ENCODE assay signal across 1 cellular context in genomic region chr3:42055291-42055690, GRCh38.
TF ChIP-seq lines count a peak whose summit lies in the region.

No MANE protein-coding gene starts in this region.

TF ChIP-seq in HepG2, 621 proteins besides CTCF, POLR2A, EP300 and RAD21 (continued from another document and continues in another):
- TF ChIP-seq, protein P1, sequence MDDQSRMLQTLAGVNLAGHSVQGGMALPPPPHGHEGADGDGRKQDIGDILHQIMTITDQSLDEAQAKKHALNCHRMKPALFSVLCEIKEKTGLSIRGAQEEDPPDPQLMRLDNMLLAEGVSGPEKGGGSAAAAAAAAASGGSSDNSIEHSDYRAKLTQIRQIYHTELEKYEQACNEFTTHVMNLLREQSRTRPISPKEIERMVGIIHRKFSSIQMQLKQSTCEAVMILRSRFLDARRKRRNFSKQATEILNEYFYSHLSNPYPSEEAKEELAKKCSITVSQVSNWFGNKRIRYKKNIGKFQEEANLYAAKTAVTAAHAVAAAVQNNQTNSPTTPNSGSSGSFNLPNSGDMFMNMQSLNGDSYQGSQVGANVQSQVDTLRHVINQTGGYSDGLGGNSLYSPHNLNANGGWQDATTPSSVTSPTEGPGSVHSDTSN (CRISPR knock-in tag; IDR thresholded peaks at IDR 0.05; ENCODE audit: borderline replicate concordance) = no peak
- TF ChIP-seq SMAD3 (CRISPR knock-in tag; IDR thresholded peaks at IDR 0.05) = 0 out of 2 replicates have a peak, but pooled peaks have one; percentile 27
- TF ChIP-seq CBFB (CRISPR knock-in tag; IDR thresholded peaks at IDR 0.05) = no peak
- no peak for TF ChIP-seq ZNF276 (CRISPR knock-in tag; IDR thresholded peaks at IDR 0.05; ENCODE audit: low read depth)
- TF ChIP-seq, protein P2, sequence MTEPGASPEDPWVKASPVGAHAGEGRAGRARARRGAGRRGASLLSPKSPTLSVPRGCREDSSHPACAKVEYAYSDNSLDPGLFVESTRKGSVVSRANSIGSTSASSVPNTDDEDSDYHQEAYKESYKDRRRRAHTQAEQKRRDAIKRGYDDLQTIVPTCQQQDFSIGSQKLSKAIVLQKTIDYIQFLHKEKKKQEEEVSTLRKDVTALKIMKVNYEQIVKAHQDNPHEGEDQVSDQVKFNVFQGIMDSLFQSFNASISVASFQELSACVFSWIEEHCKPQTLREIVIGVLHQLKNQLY (CRISPR knock-in tag; IDR thresholded peaks at IDR 0.05) = no peak
- TF ChIP-seq STAG1 (CRISPR knock-in tag; IDR thresholded peaks at IDR 0.05) = no peak
- peak; percentile 72 for TF ChIP-seq HDAC2 (CRISPR knock-in tag; IDR thresholded peaks at IDR 0.05)
- TF ChIP-seq, protein P3, sequence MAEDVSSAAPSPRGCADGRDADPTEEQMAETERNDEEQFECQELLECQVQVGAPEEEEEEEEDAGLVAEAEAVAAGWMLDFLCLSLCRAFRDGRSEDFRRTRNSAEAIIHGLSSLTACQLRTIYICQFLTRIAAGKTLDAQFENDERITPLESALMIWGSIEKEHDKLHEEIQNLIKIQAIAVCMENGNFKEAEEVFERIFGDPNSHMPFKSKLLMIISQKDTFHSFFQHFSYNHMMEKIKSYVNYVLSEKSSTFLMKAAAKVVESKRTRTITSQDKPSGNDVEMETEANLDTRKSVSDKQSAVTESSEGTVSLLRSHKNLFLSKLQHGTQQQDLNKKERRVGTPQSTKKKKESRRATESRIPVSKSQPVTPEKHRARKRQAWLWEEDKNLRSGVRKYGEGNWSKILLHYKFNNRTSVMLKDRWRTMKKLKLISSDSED (CRISPR knock-in tag; IDR thresholded peaks at IDR 0.05) = no peak
- no peak for TF ChIP-seq SRSF4 (IDR thresholded peaks at IDR 0.05; ENCODE audit: low read depth, low read length, poor library complexity, severe bottlenecking)
- TF ChIP-seq, protein P4, sequence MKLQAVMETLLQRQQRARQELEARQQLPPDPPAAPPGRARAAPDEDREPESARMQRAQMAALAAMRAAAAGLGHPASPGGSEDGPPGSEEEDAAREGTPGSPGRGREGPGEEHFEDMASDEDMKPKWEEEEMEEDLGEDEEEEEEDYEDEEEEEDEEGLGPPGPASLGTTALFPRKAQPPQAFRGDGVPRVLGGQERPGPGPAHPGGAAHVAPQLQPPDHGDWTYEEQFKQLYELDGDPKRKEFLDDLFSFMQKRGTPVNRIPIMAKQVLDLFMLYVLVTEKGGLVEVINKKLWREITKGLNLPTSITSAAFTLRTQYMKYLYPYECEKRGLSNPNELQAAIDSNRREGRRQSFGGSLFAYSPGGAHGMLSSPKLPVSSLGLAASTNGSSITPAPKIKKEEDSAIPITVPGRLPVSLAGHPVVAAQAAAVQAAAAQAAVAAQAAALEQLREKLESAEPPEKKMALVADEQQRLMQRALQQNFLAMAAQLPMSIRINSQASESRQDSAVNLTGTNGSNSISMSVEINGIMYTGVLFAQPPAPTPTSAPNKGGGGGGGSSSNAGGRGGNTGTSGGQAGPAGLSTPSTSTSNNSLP (IDR thresholded peaks at IDR 0.05; ENCODE audit: low read depth, low read length) = peak; percentile 72
- no peak for TF ChIP-seq KLF12 (CRISPR knock-in tag; IDR thresholded peaks at IDR 0.05; ENCODE audit: borderline replicate concordance)
- no peak for TF ChIP-seq ZNF619 (CRISPR knock-in tag; IDR thresholded peaks at IDR 0.05)
- TF ChIP-seq ZNF788 (CRISPR knock-in tag; IDR thresholded peaks at IDR 0.05; ENCODE audit: borderline replicate concordance) = no peak
- TF ChIP-seq JDP2 (CRISPR knock-in tag; IDR thresholded peaks at IDR 0.05; ENCODE audit: borderline replicate concordance) = no peak
- TF ChIP-seq ATRX (CRISPR knock-in tag; IDR thresholded peaks at IDR 0.05; ENCODE audit: borderline replicate concordance) = no peak
- TF ChIP-seq SALL1 (CRISPR knock-in tag; IDR thresholded peaks at IDR 0.05) = peak; percentile 90
- TF ChIP-seq ZNF329 (CRISPR knock-in tag; IDR thresholded peaks at IDR 0.05; ENCODE audit: low read depth) = no peak
- no peak for TF ChIP-seq ZNF569 (CRISPR knock-in tag; IDR thresholded peaks at IDR 0.05; ENCODE audit: borderline replicate concordance)
- TF ChIP-seq PRPF4 (IDR thresholded peaks at IDR 0.05; ENCODE audit: low read depth, low read length, poor library complexity, severe bottlenecking) = no peak
- 0 out of 2 replicates have a peak, but pooled peaks have one; percentile 32 for TF ChIP-seq HDAC1 (CRISPR knock-in tag; IDR thresholded peaks at IDR 0.05)
- no peak for TF ChIP-seq ZNF430 (CRISPR knock-in tag; IDR thresholded peaks at IDR 0.05)
- TF ChIP-seq SRSF9 (IDR thresholded peaks at IDR 0.05; ENCODE audit: borderline replicate concordance, insufficient read depth, low read depth, low read length, poor library complexity, severe bottlenecking) = no peak
- TF ChIP-seq, protein P5, sequence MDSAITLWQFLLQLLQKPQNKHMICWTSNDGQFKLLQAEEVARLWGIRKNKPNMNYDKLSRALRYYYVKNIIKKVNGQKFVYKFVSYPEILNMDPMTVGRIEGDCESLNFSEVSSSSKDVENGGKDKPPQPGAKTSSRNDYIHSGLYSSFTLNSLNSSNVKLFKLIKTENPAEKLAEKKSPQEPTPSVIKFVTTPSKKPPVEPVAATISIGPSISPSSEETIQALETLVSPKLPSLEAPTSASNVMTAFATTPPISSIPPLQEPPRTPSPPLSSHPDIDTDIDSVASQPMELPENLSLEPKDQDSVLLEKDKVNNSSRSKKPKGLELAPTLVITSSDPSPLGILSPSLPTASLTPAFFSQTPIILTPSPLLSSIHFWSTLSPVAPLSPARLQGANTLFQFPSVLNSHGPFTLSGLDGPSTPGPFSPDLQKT (CRISPR knock-in tag; IDR thresholded peaks at IDR 0.05; ENCODE audit: borderline replicate concordance) = no peak
- TF ChIP-seq ZNF354B (CRISPR knock-in tag; IDR thresholded peaks at IDR 0.05) = no peak
- TF ChIP-seq, protein P6, sequence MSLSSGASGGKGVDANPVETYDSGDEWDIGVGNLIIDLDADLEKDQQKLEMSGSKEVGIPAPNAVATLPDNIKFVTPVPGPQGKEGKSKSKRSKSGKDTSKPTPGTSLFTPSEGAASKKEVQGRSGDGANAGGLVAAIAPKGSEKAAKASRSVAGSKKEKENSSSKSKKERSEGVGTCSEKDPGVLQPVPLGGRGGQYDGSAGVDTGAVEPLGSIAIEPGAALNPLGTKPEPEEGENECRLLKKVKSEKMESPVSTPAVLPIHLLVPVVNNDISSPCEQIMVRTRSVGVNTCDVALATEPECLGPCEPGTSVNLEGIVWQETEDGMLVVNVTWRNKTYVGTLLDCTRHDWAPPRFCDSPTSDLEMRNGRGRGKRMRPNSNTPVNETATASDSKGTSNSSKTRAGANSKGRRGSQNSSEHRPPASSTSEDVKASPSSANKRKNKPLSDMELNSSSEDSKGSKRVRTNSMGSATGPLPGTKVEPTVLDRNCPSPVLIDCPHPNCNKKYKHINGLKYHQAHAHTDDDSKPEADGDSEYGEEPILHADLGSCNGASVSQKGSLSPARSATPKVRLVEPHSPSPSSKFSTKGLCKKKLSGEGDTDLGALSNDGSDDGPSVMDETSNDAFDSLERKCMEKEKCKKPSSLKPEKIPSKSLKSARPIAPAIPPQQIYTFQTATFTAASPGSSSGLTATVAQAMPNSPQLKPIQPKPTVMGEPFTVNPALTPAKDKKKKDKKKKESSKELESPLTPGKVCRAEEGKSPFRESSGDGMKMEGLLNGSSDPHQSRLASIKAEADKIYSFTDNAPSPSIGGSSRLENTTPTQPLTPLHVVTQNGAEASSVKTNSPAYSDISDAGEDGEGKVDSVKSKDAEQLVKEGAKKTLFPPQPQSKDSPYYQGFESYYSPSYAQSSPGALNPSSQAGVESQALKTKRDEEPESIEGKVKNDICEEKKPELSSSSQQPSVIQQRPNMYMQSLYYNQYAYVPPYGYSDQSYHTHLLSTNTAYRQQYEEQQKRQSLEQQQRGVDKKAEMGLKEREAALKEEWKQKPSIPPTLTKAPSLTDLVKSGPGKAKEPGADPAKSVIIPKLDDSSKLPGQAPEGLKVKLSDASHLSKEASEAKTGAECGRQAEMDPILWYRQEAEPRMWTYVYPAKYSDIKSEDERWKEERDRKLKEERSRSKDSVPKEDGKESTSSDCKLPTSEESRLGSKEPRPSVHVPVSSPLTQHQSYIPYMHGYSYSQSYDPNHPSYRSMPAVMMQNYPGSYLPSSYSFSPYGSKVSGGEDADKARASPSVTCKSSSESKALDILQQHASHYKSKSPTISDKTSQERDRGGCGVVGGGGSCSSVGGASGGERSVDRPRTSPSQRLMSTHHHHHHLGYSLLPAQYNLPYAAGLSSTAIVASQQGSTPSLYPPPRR (CRISPR knock-in tag; IDR thresholded peaks at IDR 0.05; ENCODE audit: borderline replicate concordance) = no peak
- no peak for TF ChIP-seq ZNF550 (CRISPR knock-in tag; IDR thresholded peaks at IDR 0.05; ENCODE audit: borderline replicate concordance)
- no peak for TF ChIP-seq HOXD1 (CRISPR knock-in tag; IDR thresholded peaks at IDR 0.05)
- TF ChIP-seq ARNT (IDR thresholded peaks at IDR 0.05) = no peak
- TF ChIP-seq SIX4 (CRISPR knock-in tag; IDR thresholded peaks at IDR 0.05) = no peak
- TF ChIP-seq, protein P7, sequence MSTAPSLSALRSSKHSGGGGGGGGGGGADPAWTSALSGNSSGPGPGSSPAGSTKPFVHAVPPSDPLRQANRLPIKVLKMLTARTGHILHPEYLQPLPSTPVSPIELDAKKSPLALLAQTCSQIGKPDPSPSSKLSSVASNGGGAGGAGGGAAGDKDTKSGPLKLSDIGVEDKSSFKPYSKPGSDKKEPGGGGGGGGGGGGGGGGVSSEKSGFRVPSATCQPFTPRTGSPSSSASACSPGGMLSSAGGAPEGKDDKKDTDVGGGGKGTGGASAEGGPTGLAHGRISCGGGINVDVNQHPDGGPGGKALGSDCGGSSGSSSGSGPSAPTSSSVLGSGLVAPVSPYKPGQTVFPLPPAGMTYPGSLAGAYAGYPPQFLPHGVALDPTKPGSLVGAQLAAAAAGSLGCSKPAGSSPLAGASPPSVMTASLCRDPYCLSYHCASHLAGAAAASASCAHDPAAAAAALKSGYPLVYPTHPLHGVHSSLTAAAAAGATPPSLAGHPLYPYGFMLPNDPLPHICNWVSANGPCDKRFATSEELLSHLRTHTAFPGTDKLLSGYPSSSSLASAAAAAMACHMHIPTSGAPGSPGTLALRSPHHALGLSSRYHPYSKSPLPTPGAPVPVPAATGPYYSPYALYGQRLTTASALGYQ (CRISPR knock-in tag; IDR thresholded peaks at IDR 0.05) = no peak
- no peak for TF ChIP-seq NCOR1 (IDR thresholded peaks at IDR 0.05; ENCODE audit: borderline replicate concordance, low read length)
- TF ChIP-seq, protein P8, sequence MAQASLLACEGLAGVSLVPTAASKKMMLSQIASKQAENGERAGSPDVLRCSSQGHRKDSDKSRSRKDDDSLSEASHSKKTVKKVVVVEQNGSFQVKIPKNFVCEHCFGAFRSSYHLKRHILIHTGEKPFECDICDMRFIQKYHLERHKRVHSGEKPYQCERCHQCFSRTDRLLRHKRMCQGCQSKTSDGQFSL (CRISPR knock-in tag; IDR thresholded peaks at IDR 0.05) = no peak
- TF ChIP-seq MTF1 (CRISPR knock-in tag; IDR thresholded peaks at IDR 0.05) = no peak
- no peak for TF ChIP-seq KAT7 (CRISPR knock-in tag; IDR thresholded peaks at IDR 0.05; ENCODE audit: borderline replicate concordance)
- TF ChIP-seq WIZ (CRISPR knock-in tag; IDR thresholded peaks at IDR 0.05) = no peak
- TF ChIP-seq NCOA5 (CRISPR knock-in tag; IDR thresholded peaks at IDR 0.05) = no peak
- TF ChIP-seq ZNF556 (CRISPR knock-in tag; IDR thresholded peaks at IDR 0.05; ENCODE audit: borderline replicate concordance) = no peak
- TF ChIP-seq GRHL1 (CRISPR knock-in tag; conservative IDR thresholded peaks at IDR 0.05) = no peak
- no peak for TF ChIP-seq DDIT3 (CRISPR knock-in tag; IDR thresholded peaks at IDR 0.05)
- TF ChIP-seq U2AF1 (optimal IDR thresholded peaks at IDR 0.05; ENCODE audit: low read depth, low read length) = no peak
- no peak for TF ChIP-seq ZNF121 (CRISPR knock-in tag; IDR thresholded peaks at IDR 0.05)
- no peak for TF ChIP-seq ZNF468 (CRISPR knock-in tag; IDR thresholded peaks at IDR 0.05)
- TF ChIP-seq, protein P9, sequence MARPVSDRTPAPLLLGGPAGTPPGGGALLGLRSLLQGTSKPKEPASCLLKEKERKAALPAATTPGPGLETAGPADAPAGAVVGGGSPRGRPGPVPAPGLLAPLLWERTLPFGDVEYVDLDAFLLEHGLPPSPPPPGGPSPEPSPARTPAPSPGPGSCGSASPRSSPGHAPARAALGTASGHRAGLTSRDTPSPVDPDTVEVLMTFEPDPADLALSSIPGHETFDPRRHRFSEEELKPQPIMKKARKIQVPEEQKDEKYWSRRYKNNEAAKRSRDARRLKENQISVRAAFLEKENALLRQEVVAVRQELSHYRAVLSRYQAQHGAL (CRISPR knock-in tag; IDR thresholded peaks at IDR 0.05; ENCODE audit: not compliant biosample characterization) = no peak
- TF ChIP-seq FOXJ3 (CRISPR knock-in tag; IDR thresholded peaks at IDR 0.05; ENCODE audit: borderline replicate concordance) = peak; percentile 59; the same call in 1 of the 2 replicates
- no peak for TF ChIP-seq THYN1 (CRISPR knock-in tag; IDR thresholded peaks at IDR 0.05; ENCODE audit: borderline replicate concordance, low read depth)
